In the genomic region with DNA sequence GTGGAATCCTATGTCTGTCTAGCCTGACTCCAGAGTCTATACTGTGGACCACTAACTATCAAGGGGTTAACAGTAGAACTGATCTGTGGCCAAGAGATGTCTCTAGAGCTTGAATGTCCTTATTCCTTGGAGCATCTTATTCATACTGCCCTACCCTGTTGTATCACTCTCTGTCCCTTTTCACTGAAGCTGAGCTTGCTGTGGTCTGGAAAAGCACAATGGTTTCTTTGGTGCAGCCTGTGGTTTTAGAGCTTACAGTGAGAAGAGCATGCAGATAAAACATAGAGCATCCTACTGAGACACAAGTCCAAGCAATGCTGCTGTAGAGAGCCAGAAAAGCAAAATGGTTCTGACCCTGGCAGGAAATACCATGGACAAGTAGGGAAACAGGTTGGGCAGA, we compare ENCODE assay signal across 20 cellular contexts.
DNase-seq lines count a peak whose midpoint lies in the region; ATAC-seq and TF ChIP-seq lines count a peak whose summit lies in the region.
"Had no signal": no experiment of that assay in that cellular context is flagged by ENCODE, and none has a peak within 500 bp of the region (broad histone marks: within the 10 kb centered on the region; RNA-seq: fewer than 3 reads in every experiment).

No MANE protein-coding gene starts in this region.

- no peaks in the 10 kb centered on the region for H3K27me3 Mint-ChIP-seq in CD4-positive, alpha-beta T cell
- H3K27me3 Mint-ChIP-seq in activated T-helper 17 cell treated with anti-CD3 and anti-CD28 coated beads, Interleukin-2, amount 50 U/mL, for 72 hours = peaks cover under 1% of the 10 kb centered on the region

- H3K4me2 ChIP-seq in DND-41 (ENCODE audit: insufficient read depth, low read length) (no peak overlapping the region), neuronal stem cell (ENCODE audit: insufficient read depth, low read length, poor library complexity, severe bottlenecking) (no peak overlapping the region)
- H3K4me2 ChIP-seq: GM23338 had no signal

- no peak overlapping the region for H2BK12ac ChIP-seq in neuronal stem cell (ENCODE audit: low read length)

- H3K18ac ChIP-seq in neuronal stem cell (ENCODE audit: low read length) = peak overlapping the region; percentile 15

- no peak overlapping the region for H3K14ac ChIP-seq in neuronal stem cell (ENCODE audit: low read length)

- no peak overlapping the region for H3K27ac ChIP-seq in CD4-positive, alpha-beta T cell (ENCODE audit: low read depth, low read length)
- no peak overlapping the region for H3K27ac ChIP-seq in DND-41 (ENCODE audit: low read length)
- no peak overlapping the region for H3K27ac ChIP-seq in neuronal stem cell (replicated peaks; ENCODE audit: low read length)

- H4K91ac ChIP-seq in neuronal stem cell (ENCODE audit: low read depth, low read length, poor library complexity) = no peak overlapping the region

- no peak overlapping the region for H2BK15ac ChIP-seq in neuronal stem cell (ENCODE audit: low read length)

- no peak overlapping the region for H3K23ac ChIP-seq in neuronal stem cell (ENCODE audit: low read depth, low read length, poor library complexity)

- no peak overlapping the region for H2BK120ac ChIP-seq in neuronal stem cell (ENCODE audit: low read depth, low read length)

- no peak overlapping the region for H4K8ac ChIP-seq in neuronal stem cell (ENCODE audit: low read depth, low read length)

- DNase-seq in CD4-positive, alpha-beta T cell = no peak
- peak; percentile 9 for DNase-seq in DND-41
- no peak for DNase-seq in neuronal stem cell (ENCODE audit: low spot score)
- no peak for DNase-seq in effector CD4-positive, alpha-beta T cell
- DNase-seq: ACHN, COR-L47, GF-D8, HCEC 1CT, MM.1S, NCI-H1105, NCI-H1694, NCI-H2081 treated with DMSO at 0.1 percent for 48 hours, NCI-H446 treated with DMSO at 0.1 percent for 48 hours, NCI-H69, Right ventricle myocardium superior had no signal

- POLR2A ChIA-PET in CD4-positive, alpha-beta T cell (lab: Charles Lee) = interaction anchor here (3.1 kb wide), 1 partner anchor 367 kb away, joined by 12 read pairs; a partner anchor contains a TSS

- H3K4me1 Mint-ChIP-seq in CD4-positive, alpha-beta T cell (ENCODE audit: low read depth) = peaks cover 50% of the 10 kb centered on the region
- H3K4me1 Mint-ChIP-seq in activated T-helper 17 cell treated with anti-CD3 and anti-CD28 coated beads, Interleukin-2, amount 50 U/mL, for 72 hours = peaks cover 23% of the 10 kb centered on the region
- H3K4me1 Mint-ChIP-seq: CD14-positive monocyte, GM23338 had no signal

- no peak for ATAC-seq in CD4-positive, alpha-beta T cell (ENCODE audit: poor library complexity)
- ATAC-seq in DND-41 (ENCODE audit: insufficient read depth, low read depth) = peak; percentile 27; the same call in 1 of the 3 replicates
- peak; percentile 48 for ATAC-seq in activated T-helper 17 cell treated with anti-CD3 and anti-CD28 coated beads, Interleukin-2, amount 50 U/mL, for 72 hours (replicated peaks)
- no peak for ATAC-seq in HG02981 (IDR thresholded peaks at IDR 0.05; ENCODE audit: unreplicated experiment)
- no peak for ATAC-seq in HG02588 (IDR thresholded peaks at IDR 0.05; ENCODE audit: unreplicated experiment)
- ATAC-seq: GM23338 had no signal

- H3K4me1 ChIP-seq in DND-41 (ENCODE audit: insufficient read depth, low read length) (peaks cover 20% of the 10 kb centered on the region), neuronal stem cell (ENCODE audit: control insufficient read depth in 2 of 2, insufficient read depth in 1 of 2, low read depth in 1 of 2, low read length in 2 of 2) (peaks cover 0 to 7% of the 10 kb centered on the region in 2 donors)

- H3K9me3 Mint-ChIP-seq in CD4-positive, alpha-beta T cell = no peaks in the 10 kb centered on the region
- peaks cover under 1% of the 10 kb centered on the region for H3K9me3 Mint-ChIP-seq in activated T-helper 17 cell treated with anti-CD3 and anti-CD28 coated beads, Interleukin-2, amount 50 U/mL, for 72 hours

- no peak overlapping the region for H3K9ac ChIP-seq in DND-41 (ENCODE audit: low read depth, low read length)
- H3K9ac ChIP-seq in neuronal stem cell (ENCODE audit: low read depth, low read length, poor library complexity) = no peak overlapping the region

- no peaks in the 10 kb centered on the region for H3K79me1 ChIP-seq in neuronal stem cell (ENCODE audit: low read depth, low read length)

- no peaks in the 10 kb centered on the region for H3K9me3 ChIP-seq in CD4-positive, alpha-beta T cell (ENCODE audit: control insufficient read depth, low read length)
- no peaks in the 10 kb centered on the region for H3K9me3 ChIP-seq in DND-41 (ENCODE audit: insufficient read depth, low read length, severe bottlenecking)
- H3K9me3 ChIP-seq in neuronal stem cell (replicated peaks in 1 of 2; ENCODE audit: control insufficient read depth in 2 of 2, insufficient read depth in 1 of 2, low read depth in 1 of 2, low read length in 2 of 2) = no peaks in the 10 kb centered on the region

- no peaks in the 10 kb centered on the region for H4K20me1 ChIP-seq in DND-41 (ENCODE audit: insufficient read depth, low read length)

- no peaks in the 10 kb centered on the region for H3K27me3 ChIP-seq in CD4-positive, alpha-beta T cell (ENCODE audit: control insufficient read depth, insufficient read depth, low read length)
- H3K27me3 ChIP-seq in DND-41 (ENCODE audit: insufficient read depth, low read length, poor library complexity) (peaks cover 30% of the 10 kb centered on the region), neuronal stem cell (ENCODE audit: control insufficient read depth in 3 of 3, insufficient read depth in 3 of 3, low read depth in 1 of 3, low read length in 3 of 3) (no peaks in the 10 kb centered on the region)

- H3K4me3 ChIP-seq in DND-41 (ENCODE audit: low read depth in 1 of 2, low read length in 2 of 2) (no peak overlapping the region), neuronal stem cell (ENCODE audit: low read length in 2 of 2) (no peak overlapping the region)
- H3K4me3 ChIP-seq: GM23338 had no signal

- H3K4me3 Mint-ChIP-seq in CD4-positive, alpha-beta T cell = no peak overlapping the region
- no peak overlapping the region for H3K4me3 Mint-ChIP-seq in activated T-helper 17 cell treated with anti-CD3 and anti-CD28 coated beads, Interleukin-2, amount 50 U/mL, for 72 hours
- H3K4me3 Mint-ChIP-seq: CD14-positive monocyte, GM23338 had no signal

- H3K79me2 ChIP-seq in DND-41 (ENCODE audit: insufficient read depth, low read length) = no peaks in the 10 kb centered on the region

- no peak overlapping the region for H2AK5ac ChIP-seq in neuronal stem cell (ENCODE audit: low read depth, low read length)

- no peak overlapping the region for H3K4ac ChIP-seq in neuronal stem cell (ENCODE audit: low read length)

- H3K36me3 Mint-ChIP-seq in CD4-positive, alpha-beta T cell (ENCODE audit: low read depth) = no peaks in the 10 kb centered on the region
- H3K36me3 Mint-ChIP-seq in activated T-helper 17 cell treated with anti-CD3 and anti-CD28 coated beads, Interleukin-2, amount 50 U/mL, for 72 hours (ENCODE audit: low read depth) = no peaks in the 10 kb centered on the region
- H3K36me3 Mint-ChIP-seq: CD14-positive monocyte had no signal

- intact Hi-C loops in CD4-positive, alpha-beta T cell (cut with DNase I, micrococcal nuclease) = no loop called here

- TF ChIP-seq CTCF in CD4-positive, alpha-beta T cell (IDR thresholded peaks at IDR 0.05) = no peak
- no peak for TF ChIP-seq CTCF in DND-41 (IDR thresholded peaks at IDR 0.05; ENCODE audit: borderline replicate concordance, extremely low read depth, low read length, poor library complexity, severe bottlenecking)

- CTCF ChIA-PET in CD4-positive, alpha-beta T cell (lab: Charles Lee) = no interaction called here

- H3K36me3 ChIP-seq in DND-41 (ENCODE audit: insufficient read depth, low read length) (no peaks in the 10 kb centered on the region), neuronal stem cell (replicated peaks in 1 of 2; ENCODE audit: control insufficient read depth in 2 of 2, insufficient read depth in 2 of 2, low read length in 2 of 2) (no peaks in the 10 kb centered on the region)

- H2AFZ ChIP-seq in DND-41 (ENCODE audit: low read depth, low read length) = no peak overlapping the region
- H2AFZ ChIP-seq in neuronal stem cell (ENCODE audit: low read length) = no peak overlapping the region
- H2AFZ ChIP-seq: GM23338 had no signal

- peak overlapping the region; percentile 63 for H3K27ac Mint-ChIP-seq in CD4-positive, alpha-beta T cell
- no peak overlapping the region for H3K27ac Mint-ChIP-seq in activated T-helper 17 cell treated with anti-CD3 and anti-CD28 coated beads, Interleukin-2, amount 50 U/mL, for 72 hours
- H3K27ac Mint-ChIP-seq: CD14-positive monocyte, GM23338 had no signal

- no peak overlapping the region for H2BK5ac ChIP-seq in neuronal stem cell (ENCODE audit: low read length)

Comparison
In these comparisons a context has a peak if more than half of its experiments do, and no peak if none do; other contexts are left out.
1. ATAC-seq: peak in DND-41 (single experiment) and activated T-helper 17 cell treated with anti-CD3 and anti-CD28 coated beads, Interleukin-2, amount 50 U/mL, for 72 hours (single experiment); none in CD4-positive, alpha-beta T cell (single experiment), HG02981 (single experiment) and HG02588 (single experiment).